Comparison of ENCODE assay signal across 8 cellular contexts in genomic region chr20:53750827-53751393, GRCh38.
DNase-seq lines count a peak whose midpoint lies in the region; ATAC-seq lines count a peak whose summit lies in the region.

No MANE protein-coding gene starts in this region.

- H3K36me3 ChIP-seq in HUES48 (ENCODE audit: control insufficient read depth, insufficient read depth, low read length) (no peaks in the 10 kb centered on the region), aorta (ENCODE audit: control insufficient read depth in 1 of 2, insufficient read depth in 2 of 2, low read length in 1 of 2) (no peaks in the 10 kb centered on the region)

- no peaks in the 10 kb centered on the region for H3K27me3 ChIP-seq in HUES48 (ENCODE audit: control insufficient read depth, insufficient read depth, low read length)
- H3K27me3 ChIP-seq in aorta (ENCODE audit: control insufficient read depth in 1 of 2, insufficient read depth in 2 of 2, low read length in 1 of 2) = no peaks in the 10 kb centered on the region

- H3K4me3 ChIP-seq in HUES48 (ENCODE audit: low read depth, low read length) = no peak overlapping the region
- no peak overlapping the region for H3K4me3 ChIP-seq in aorta (ENCODE audit: low read length in 2 of 2)

- peak overlapping the region; percentile 49 for H3K27ac ChIP-seq in HUES48 (ENCODE audit: low read depth, low read length)
- H3K27ac ChIP-seq in aorta (ENCODE audit: low read depth in 1 of 2, low read length in 2 of 2) = no peak overlapping the region

- H3K9ac ChIP-seq in HUES48 (ENCODE audit: low read depth, low read length) = peak overlapping the region; percentile 13; the same call in 1 of the 2 replicates

- intact Hi-C loops in left cardiac atrium (cut with DNase I) = no loop called here
- intact Hi-C loops in aorta (cut with DNase I) = no loop called here

- WGBS in aorta, 2 donors = 55 to 59% methylated on average over 12 of the region's 12 CpGs

- peaks cover 39% of the 10 kb centered on the region for H3K4me1 ChIP-seq in HUES48 (ENCODE audit: control insufficient read depth, insufficient read depth, low read length)
- no peaks in the 10 kb centered on the region for H3K4me1 ChIP-seq in aorta (ENCODE audit: control insufficient read depth in 1 of 2, insufficient read depth in 2 of 2, low read length in 2 of 2)

- DNase-seq in DMS 273 (lab: John Stamatoyannopoulos, UW; ENCODE audit: unreplicated experiment) = peak; percentile 86
- peak; percentile 19 for DNase-seq in activated CD8-positive, alpha-beta memory T cell treated with anti-CD3 and anti-CD28 coated beads, Interleukin-2, amount 50 U/mL, for 4 hours
- DNase-seq in left cardiac atrium = no peak
- peak; percentile 4 to 8 for DNase-seq in stimulated activated CD8-positive, alpha-beta memory T cell treated with anti-CD3 and anti-CD28 coated beads, Interleukin-15, amount 100 ng/mL, for 4 hours (ENCODE audit: low read depth in 2 of 2)
- DNase-seq in aorta = no peak
- no peak for DNase-seq in pons (ENCODE audit: low spot score)

- ATAC-seq in GM21360 (IDR thresholded peaks at IDR 0.05; ENCODE audit: unreplicated experiment) (peak; percentile 29), left cardiac atrium (peak; percentile 44 to 46), aorta (ENCODE audit: low FRiP score) (no peak)

- H3K9me3 ChIP-seq in HUES48 (ENCODE audit: control insufficient read depth, insufficient read depth, low read length) (no peaks in the 10 kb centered on the region), aorta (ENCODE audit: control insufficient read depth, low read length) (no peaks in the 10 kb centered on the region)

Comparison
In these comparisons a context has a peak if more than half of its experiments do, and no peak if none do; other contexts are left out.
1. DNase-seq: peak in DMS 273 (single experiment), activated CD8-positive, alpha-beta memory T cell treated with anti-CD3 and anti-CD28 coated beads, Interleukin-2, amount 50 U/mL, for 4 hours (single experiment) and stimulated activated CD8-positive, alpha-beta memory T cell treated with anti-CD3 and anti-CD28 coated beads, Interleukin-15, amount 100 ng/mL, for 4 hours (2 of 2); none in left cardiac atrium (single experiment), aorta (0 of 2) and pons (single experiment).